8 cellular contexts compared by ENCODE assay signal in genomic region chr5:177425196-177425800, GRCh38. TPM values are rescaled to one million over a fixed set of nuclear protein-coding genes. Genes with fewer than 3 reads are reported as not detected.
DNase-seq lines count a peak whose midpoint lies in the region; ATAC-seq, FAIRE-seq and TF ChIP-seq lines count a peak whose summit lies in the region.

No MANE protein-coding gene starts in this region.

- H3K9ac ChIP-seq in astrocyte (ENCODE audit: low read length), result peak overlapping the region; percentile 74

- H3K79me2 ChIP-seq in astrocyte (ENCODE audit: insufficient read depth, low read length), result peaks cover 35% of the 10 kb centered on the region

- H3K36me3 Mint-ChIP-seq in activated naive CD4-positive, alpha-beta T cell treated with anti-CD3 and anti-CD28 coated beads for 36 hours (ENCODE audit: low read depth), result peaks cover 32% of the 10 kb centered on the region
- peaks cover 4% of the 10 kb centered on the region for H3K36me3 Mint-ChIP-seq in astrocyte (ENCODE audit: low read depth, unreplicated experiment)

- no peak for DNase-seq in activated naive CD4-positive, alpha-beta T cell treated with anti-CD3 and anti-CD28 coated beads for 36 hours
- no peak for DNase-seq in activated naive CD4-positive, alpha-beta T cell treated with anti-CD3 and anti-CD28 coated beads, Interleukin-2, amount 50 U/mL, for 16 hours
- no peak for DNase-seq in astrocyte (ENCODE audit: low read depth)
- DNase-seq in lower leg skin (ENCODE audit: low spot score in 2 of 2), result no peak
- DNase-seq in tibial artery, result no peak
- DNase-seq in NCI-H446 (lab: John Stamatoyannopoulos, UW), result no peak

- peaks cover 32% of the 10 kb centered on the region for H4K20me1 ChIP-seq in astrocyte (ENCODE audit: insufficient read depth, low read length)

- no peaks in the 10 kb centered on the region for H3K9me3 ChIP-seq in astrocyte (ENCODE audit: insufficient read depth, low read depth, low read length)
- no peaks in the 10 kb centered on the region for H3K9me3 ChIP-seq in tibial artery

- no peak for FAIRE-seq in astrocyte (lab: Jason Lieb, UNC)

- no peaks in the 10 kb centered on the region for H3K36me3 ChIP-seq in astrocyte (ENCODE audit: insufficient read depth, low read length)
- H3K36me3 ChIP-seq in tibial artery, result peaks cover 0 to 3% (median 0%) of the 10 kb centered on the region in 3 donors

- intact Hi-C loops in activated naive CD4-positive, alpha-beta T cell treated with anti-CD3 and anti-CD28 coated beads for 36 hours (cut with micrococcal nuclease), result loop anchor here (5.0 kb wide), 2 partner anchors 888 to 1038 kb away; partner anchors contain the start of genes HIGD2A, NOP16 and RNF44
- intact Hi-C loops in lower leg skin (cut with DNase I; ENCODE audit: low total_unique reads) (no loop called here), tibial artery (cut with DNase I; ENCODE audit: low total_unique reads) (no loop called here)

- WGBS in lower leg skin, 2 donors, result 43 to 45% methylated on average over 13 of the region's 13 CpGs

- H3K27ac ChIP-seq in astrocyte (ENCODE audit: low read depth, low read length) (peak overlapping the region; percentile 71), tibial artery (peak overlapping the region; percentile 87 to 91)

- H3K27me3 ChIP-seq in astrocyte (ENCODE audit: insufficient read depth, low read length) (no peaks in the 10 kb centered on the region), tibial artery (no peaks in the 10 kb centered on the region)

- H3K27ac Mint-ChIP-seq in activated naive CD4-positive, alpha-beta T cell treated with anti-CD3 and anti-CD28 coated beads for 36 hours, result peak overlapping the region; percentile 95
- peak overlapping the region; percentile 96 for H3K27ac Mint-ChIP-seq in astrocyte (ENCODE audit: unreplicated experiment)

- peak overlapping the region; percentile 79 for H2AFZ ChIP-seq in astrocyte (ENCODE audit: low read depth, low read length)

- H3K4me2 ChIP-seq in astrocyte (ENCODE audit: low read length), result peak overlapping the region; percentile 81

- peak overlapping the region; percentile 88 for H3K4me3 Mint-ChIP-seq in activated naive CD4-positive, alpha-beta T cell treated with anti-CD3 and anti-CD28 coated beads for 36 hours
- H3K4me3 Mint-ChIP-seq in astrocyte (ENCODE audit: unreplicated experiment), result peak overlapping the region; percentile 92

- H3K4me3 ChIP-seq in astrocyte (ENCODE audit: insufficient read depth, low read depth, low read length) (peak overlapping the region; percentile 60), lower leg skin (ENCODE audit: low read depth, poor library complexity, severe bottlenecking) (peak overlapping the region; percentile 8), tibial artery (peak overlapping the region; percentile 56 to 66)

- H3K27me3 Mint-ChIP-seq in activated naive CD4-positive, alpha-beta T cell treated with anti-CD3 and anti-CD28 coated beads for 36 hours (ENCODE audit: low read depth), result no peaks in the 10 kb centered on the region
- H3K27me3 Mint-ChIP-seq in astrocyte (ENCODE audit: low read depth, unreplicated experiment), result peaks cover 11% of the 10 kb centered on the region

- no peaks in the 10 kb centered on the region for H3K9me3 Mint-ChIP-seq in activated naive CD4-positive, alpha-beta T cell treated with anti-CD3 and anti-CD28 coated beads for 36 hours
- H3K9me3 Mint-ChIP-seq in astrocyte (ENCODE audit: unreplicated experiment), result no peaks in the 10 kb centered on the region

- ATAC-seq in GM18907 (IDR thresholded peaks at IDR 0.05; ENCODE audit: unreplicated experiment) (no peak), GM21390 (IDR thresholded peaks at IDR 0.05; ENCODE audit: unreplicated experiment) (no peak)

- H3K4me1 Mint-ChIP-seq in activated naive CD4-positive, alpha-beta T cell treated with anti-CD3 and anti-CD28 coated beads for 36 hours (ENCODE audit: low read depth), result peaks cover 26% of the 10 kb centered on the region
- H3K4me1 Mint-ChIP-seq in astrocyte (ENCODE audit: low read depth, unreplicated experiment), result peaks cover 10% of the 10 kb centered on the region

- H3K4me1 ChIP-seq in astrocyte (ENCODE audit: insufficient read depth, low read length) (peaks cover 13% of the 10 kb centered on the region), tibial artery (peaks cover 0 to 41% (median 17%) of the 10 kb centered on the region in 4 donors)

- TF ChIP-seq CTCF in astrocyte (IDR thresholded peaks at IDR 0.05; ENCODE audit: insufficient read depth, low read depth, low read length), result no peak
- TF ChIP-seq CTCF in lower leg skin (IDR thresholded peaks at IDR 0.05), result no peak
- TF ChIP-seq CTCF in tibial artery (IDR thresholded peaks at IDR 0.05), result no peak

- CTCF ChIA-PET in activated naive CD4-positive, alpha-beta T cell treated with anti-CD3 and anti-CD28 coated beads for 36 hours (lab: Charles Lee), result interaction anchor here (1.1 to 10.3 kb wide), 7 partner anchors 12 to 35 kb away, joined by 3 to 111 read pairs (median 4); no protein-coding TSS in a partner anchor

- no peak for TF ChIP-seq POLR2A in lower leg skin (IDR thresholded peaks at IDR 0.05)

RNA-seq across cellular contexts. Expression of gene GRK6, which starts 1.2 kb away (rescaled TPM):
- 100 to 1,000 TPM; 117 to 133 TPM for total RNA-seq in activated naive CD4-positive, alpha-beta T cell treated with anti-CD3 and anti-CD28 coated beads for 36 hours
- total RNA-seq in astrocyte, result 19.7 and 25.9 TPM in 2 replicates
- total RNA-seq in lower leg skin, result 10 to 100 TPM; 29.5 to 56.7 (median 38.1) TPM

RNA-seq across cellular contexts. Expression of gene F12, which starts 15.9 kb away (rescaled TPM):
- total RNA-seq in activated naive CD4-positive, alpha-beta T cell treated with anti-CD3 and anti-CD28 coated beads for 36 hours, result 1 to 10 TPM; 3.2 to 5.4 TPM
- total RNA-seq in astrocyte (2.8 and 3.0 TPM in 2 replicates), lower leg skin (10 to 100 TPM in 2 of 4 donors, 1 to 10 TPM in 2; 1.9 to 14.5 (median 10.1) TPM)

RNA-seq across cellular contexts. Expression of gene PRR7, which starts 21.3 kb away (rescaled TPM):
- total RNA-seq in activated naive CD4-positive, alpha-beta T cell treated with anti-CD3 and anti-CD28 coated beads for 36 hours, result 1 to 10 TPM; 7.4 to 8.2 TPM
- total RNA-seq in astrocyte (9.9 TPM in 2 replicates), lower leg skin (10 to 100 TPM in 1 of 4 donors, 1 to 10 TPM in 3; 5.4 to 10.2 (median 8.0) TPM)

RNA-seq across cellular contexts. Expression of gene PFN3, which starts 24.8 kb away (rescaled TPM):
- not detected for total RNA-seq in activated naive CD4-positive, alpha-beta T cell treated with anti-CD3 and anti-CD28 coated beads for 36 hours
- total RNA-seq in astrocyte (not detected in 2 replicates), lower leg skin (not detected)

RNA-seq across cellular contexts. Expression of gene SLC34A1, which starts 41.1 kb away (rescaled TPM):
- not detected for total RNA-seq in activated naive CD4-positive, alpha-beta T cell treated with anti-CD3 and anti-CD28 coated beads for 36 hours
- total RNA-seq in astrocyte (not detected in 2 replicates), lower leg skin (under 1 TPM in 2 of 4 donors, not detected in 2; 0.12 to 0.39 TPM)

Comparison
In these comparisons a context has a peak if more than half of its experiments do, and no peak if none do; other contexts are left out.
1. H3K4me3 ChIP-seq: peak in every context shown above with its lines; median percentile 61 in tibial artery; 60 in astrocyte; 8 in lower leg skin.